ENCODE assay signal across 9 cellular contexts in the genomic region with DNA sequence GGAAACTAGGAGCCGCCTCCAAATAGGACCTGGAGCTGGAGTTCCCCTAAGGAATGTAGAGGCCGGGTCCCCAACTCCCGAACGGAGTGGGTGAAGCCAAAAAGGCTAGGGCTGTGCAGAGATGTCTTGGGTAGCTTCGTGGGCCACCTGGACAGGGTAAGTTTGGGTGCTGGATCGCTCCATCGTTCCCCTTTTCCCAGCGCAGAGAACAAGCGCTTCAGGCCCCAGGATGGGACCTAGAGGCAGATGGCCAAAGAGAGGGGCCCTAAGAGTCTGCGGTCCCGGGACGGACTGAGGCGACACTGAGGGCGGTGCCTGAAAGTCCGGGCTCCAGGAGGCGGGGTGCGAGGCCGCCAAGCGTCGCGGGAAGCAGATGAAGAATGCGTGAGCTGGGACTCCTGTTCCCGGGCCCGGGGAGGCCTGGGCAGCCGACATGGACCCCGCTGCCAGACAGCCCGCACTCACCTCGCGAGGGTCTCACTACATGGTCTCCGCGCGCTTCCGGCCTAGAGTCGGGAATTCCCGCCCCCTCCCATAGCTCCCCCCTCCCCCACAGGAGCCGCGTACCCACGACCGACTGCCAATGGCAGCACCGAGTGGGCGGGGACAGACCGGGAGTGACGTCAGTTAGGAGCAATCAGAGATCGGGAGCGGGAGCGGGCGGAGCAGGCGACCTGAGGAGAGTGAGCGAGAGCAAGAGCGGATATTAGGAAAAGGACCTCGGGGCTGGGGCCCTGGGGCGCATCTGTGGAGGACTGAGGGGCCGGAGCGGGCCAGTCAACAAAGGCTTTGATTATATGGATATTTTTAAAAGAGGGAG. TPM values are rescaled to one million over a fixed set of nuclear protein-coding genes. Genes with fewer than 3 reads are reported as not detected.
DNase-seq lines count a peak whose midpoint lies in the region; ATAC-seq, FAIRE-seq and TF ChIP-seq lines count a peak whose summit lies in the region.
"Had no signal": no experiment of that assay in that cellular context is flagged by ENCODE, and none has a peak within 500 bp of the region (broad histone marks: within the 10 kb centered on the region; RNA-seq: fewer than 3 reads in every experiment).

A gene with protein sequence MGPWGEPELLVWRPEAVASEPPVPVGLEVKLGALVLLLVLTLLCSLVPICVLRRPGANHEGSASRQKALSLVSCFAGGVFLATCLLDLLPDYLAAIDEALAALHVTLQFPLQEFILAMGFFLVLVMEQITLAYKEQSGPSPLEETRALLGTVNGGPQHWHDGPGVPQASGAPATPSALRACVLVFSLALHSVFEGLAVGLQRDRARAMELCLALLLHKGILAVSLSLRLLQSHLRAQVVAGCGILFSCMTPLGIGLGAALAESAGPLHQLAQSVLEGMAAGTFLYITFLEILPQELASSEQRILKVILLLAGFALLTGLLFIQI (minus strand): TSS at position 508 of the 820 bp plus-strand sequence. CDS start 822 bp downstream, outside the sequence.

- no peaks in the 10 kb centered on the region for H4K20me1 ChIP-seq in HepG2 (ENCODE audit: insufficient read depth, low read length)

- peak within 1 kb of the TSS; percentile 89 for H3K9ac ChIP-seq in HepG2 (ENCODE audit: insufficient read depth, low read depth, low read length)

- H3K36me3 ChIP-seq in BJ (ENCODE audit: control insufficient read depth, insufficient read depth, low read length) (peaks cover 14% of the 10 kb centered on the region), HepG2 (replicated peaks in 1 of 2; ENCODE audit: control insufficient read depth in 1 of 2, insufficient read depth in 2 of 2, low read length in 2 of 2) (peaks cover 0 to 13% of the 10 kb centered on the region in 2 experiments; a peak in 1 of 5 replicates)

- peak; percentile 77 to 83 for TF ChIP-seq POLR2A in HepG2 (IDR thresholded peaks at IDR 0.05; ENCODE audit: insufficient read depth in 1 of 2, low read depth in 2 of 2, low read length in 2 of 2)

- WGBS in HepG2 (ENCODE audit: low lambda C conversion rate) = 0% methylated on average over 23 of the region's 54 CpGs

- peak within 1 kb of the TSS; percentile 70 for H3K4me3 Mint-ChIP-seq in dendritic cell treated with granulocyte-macrophage colony-stimulating factor and Interleukin-4, amounts not matched to agents 40 ng/mL and 50 ng/mL, for 4 days

- no peaks in the 10 kb centered on the region for H3K27me3 Mint-ChIP-seq in dendritic cell treated with granulocyte-macrophage colony-stimulating factor and Interleukin-4, amounts not matched to agents 40 ng/mL and 50 ng/mL, for 4 days

- peak within 1 kb of the TSS; percentile 77 for H3K27ac Mint-ChIP-seq in dendritic cell treated with granulocyte-macrophage colony-stimulating factor and Interleukin-4, amounts not matched to agents 40 ng/mL and 50 ng/mL, for 4 days

- H3K4me2 ChIP-seq in HepG2 (ENCODE audit: low read depth, low read length) = peak within 1 kb of the TSS; percentile 98

- TSS peak; percentile 48 for BruUV-seq in HepG2 (replicated peaks; lab: Mats Ljungman, UMichigan)

- in situ Hi-C loops in HepG2 (cut with HindIII; ENCODE audit: extremely low pct_ligation_motif_present, low pct_unique_long_range_greater_than_20kb) = no loop called here

- POLR2A ChIA-PET in BJ (lab: Charles Lee) = interaction anchor here (0.8 to 1.4 kb wide), 3 partner anchors 14 to 40 kb away, joined by 5 to 6 read pairs (median 6); a partner anchor contains a TSS
- POLR2A ChIA-PET in HepG2 (lab: Yijun Ruan, JAX) = interaction anchor here (0.8 to 10.0 kb wide), 11 partner anchors 10 to 292 kb away, joined by 3 to 209 read pairs (median 16); a partner anchor contains a TSS

- H2AFZ ChIP-seq in HepG2 (ENCODE audit: low read length) = no peak within 1 kb of the TSS

- H3K27ac ChIP-seq in HL-60 (replicated peaks) (peak within 1 kb of the TSS; percentile 79), HepG2 (ENCODE audit: extremely low read length, insufficient read depth, low read length) (peak within 1 kb of the TSS; percentile 79)

- H3K4me1 ChIP-seq in HepG2 (ENCODE audit: insufficient read depth, low read length) = peaks cover 45% of the 10 kb centered on the region

- peak; percentile 15; the same call in 1 of the 2 replicates for TF ChIP-seq RAD21 in HepG2 (CRISPR knock-in tag; IDR thresholded peaks at IDR 0.05)

- ATAC-seq in GM19328 (IDR thresholded peaks at IDR 0.05; ENCODE audit: unreplicated experiment) (peak; percentile 37), HepG2 (peak; percentile 69)

- peaks cover 72% of the 10 kb centered on the region for H3K4me1 Mint-ChIP-seq in dendritic cell treated with granulocyte-macrophage colony-stimulating factor and Interleukin-4, amounts not matched to agents 40 ng/mL and 50 ng/mL, for 4 days (ENCODE audit: low read depth)

- H3K9me3 Mint-ChIP-seq in dendritic cell treated with granulocyte-macrophage colony-stimulating factor and Interleukin-4, amounts not matched to agents 40 ng/mL and 50 ng/mL, for 4 days = no peaks in the 10 kb centered on the region

- DNase-seq in BJ (ENCODE audit: low read depth) (peak; percentile 87), HL-60 (ENCODE audit: low read depth in 1 of 2, low spot score in 1 of 2) (peak; percentile 96 to 99), NCI-H82 treated with DMSO at 0.1 percent for 48 hours (lab: John Stamatoyannopoulos, UW; ENCODE audit: unreplicated experiment) (peak; percentile 100), HepG2 (ENCODE audit: low spot score) (peak; percentile 93)
- peak; percentile 91 to 94 for DNase-seq in activated CD4-positive, alpha-beta T cell treated with anti-CD3 and anti-CD28 coated beads, Interleukin-2, amount 50 U/mL, for 4 hours
- peak; percentile 93 to 97 for DNase-seq in stimulated activated CD4-positive, alpha-beta T cell treated with anti-CD3 and anti-CD28 coated beads, Interleukin-2, amount 100 ng/mL, for 48 hours

- CTCF ChIA-PET in BJ (lab: Yijun Ruan, JAX) (interaction anchor here (0.9 to 4.8 kb wide), 7 partner anchors 10 to 134 kb away, joined by 3 to 32 read pairs (median 5); a partner anchor contains a TSS), HepG2 (lab: Yijun Ruan, JAX; ENCODE audit: low intra/inter-chr PET ratio, low total read pairs) (no interaction called here)

- FAIRE-seq in HepG2 (lab: Jason Lieb, UNC) = peak; percentile 71
- FAIRE-seq: endometrium had no signal

- H3K36me3 Mint-ChIP-seq in dendritic cell treated with granulocyte-macrophage colony-stimulating factor and Interleukin-4, amounts not matched to agents 40 ng/mL and 50 ng/mL, for 4 days (ENCODE audit: low read depth) = peaks cover 63% of the 10 kb centered on the region

- H3K27me3 ChIP-seq in BJ (ENCODE audit: control insufficient read depth, insufficient read depth, low read length) (no peaks in the 10 kb centered on the region), HL-60 (ENCODE audit: insufficient read depth, poor library complexity, severe bottlenecking) (no peaks in the 10 kb centered on the region), HepG2 (ENCODE audit: control insufficient read depth in 1 of 2, insufficient read depth in 2 of 2, low read length in 2 of 2) (no peaks in the 10 kb centered on the region; a peak in 1 of 5 replicates)

- peaks cover 27% of the 10 kb centered on the region for H3K79me2 ChIP-seq in HepG2 (ENCODE audit: insufficient read depth, low read length)

- TF ChIP-seq CTCF in BJ (IDR thresholded peaks at IDR 0.05; ENCODE audit: insufficient read depth, low read depth, low read length) = no peak
- no peak for TF ChIP-seq CTCF in HL-60 (IDR thresholded peaks at IDR 0.05; ENCODE audit: insufficient read depth, low read length)
- TF ChIP-seq CTCF in HepG2 (CRISPR knock-in tag; IDR thresholded peaks at IDR 0.05) = no peak; the same call in 1 of the 2 replicates

- TF ChIP-seq EP300 in HepG2 (IDR thresholded peaks at IDR 0.05; ENCODE audit: low read depth in 2 of 2, low read length in 2 of 2) (no peak), HepG2 (CRISPR knock-in tag; IDR thresholded peaks at IDR 0.05; ENCODE audit: borderline replicate concordance) (no peak)

- H3K4me3 ChIP-seq in BJ (ENCODE audit: low read depth, low read length) = peak within 1 kb of the TSS; percentile 87
- peak within 1 kb of the TSS; percentile 64 for H3K4me3 ChIP-seq in HL-60 (replicated peaks; ENCODE audit: insufficient read depth, low read length)
- H3K4me3 ChIP-seq in HepG2 (replicated peaks in 1 of 3; ENCODE audit: insufficient read depth in 1 of 3, low read depth in 2 of 3, low read length in 3 of 3) = peak within 1 kb of the TSS; percentile 85 to 92 (median 90)

- no peaks in the 10 kb centered on the region for H3K9me3 ChIP-seq in HepG2 (ENCODE audit: low read length)

- intact Hi-C loops in dendritic cell treated with granulocyte-macrophage colony-stimulating factor and Interleukin-4, amounts not matched to agents 40 ng/mL and 50 ng/mL, for 4 days (cut with micrococcal nuclease) = loop anchor here (1.0 kb wide), 1 partner anchor 17 kb away; a partner anchor contains a TSS
- intact Hi-C loops in HepG2 (cut with micrococcal nuclease; ENCODE audit: unreplicated experiment) = no loop called here

TF ChIP-seq in HepG2, 621 proteins besides CTCF, POLR2A, EP300 and RAD21 (continues in another document):
- no peak; the same call in 1 of the 2 replicates for TF ChIP-seq ZNF747 (CRISPR knock-in tag; IDR thresholded peaks at IDR 0.05; ENCODE audit: borderline replicate concordance)

RNA-seq across cellular contexts. Expression of the gene that starts here (rescaled TPM):
- polyA plus RNA-seq in BJ (2011; rRNA removed) (97.6 and 121 TPM in 2 replicates), HepG2 (2011; rRNA removed) (71.2 and 80.5 TPM in 2 replicates)
- 47.4 and 67.6 TPM in 2 replicates for polyA minus RNA-seq in BJ (2011; rRNA and poly(A)+ RNA removed)
- 47.5 and 78.4 TPM in 2 replicates for total RNA-seq in HepG2 (2016; rRNA removed; fragmentation: Illumina TruSeq; extraction: Trizol)
- 18.4 and 21.0 TPM in 2 replicates for total RNA-seq in HepG2 (2016; cell fraction: cytosol; rRNA removed; fragmentation: Illumina TruSeq; extraction: Trizol; ENCODE audit: low read depth)
- 44.8 and 83.0 TPM in 2 replicates for total RNA-seq in HepG2 (2016; cell fraction: insoluble cytoplasmic fraction; rRNA removed; fragmentation: Illumina TruSeq; extraction: Trizol)
- total RNA-seq in HepG2 (2016; cell fraction: membrane; rRNA removed; fragmentation: Illumina TruSeq; extraction: Trizol) = 48.8 and 53.3 TPM in 2 replicates
- 62.5 and 68.3 TPM in 2 replicates for total RNA-seq in HepG2 (2016; cell fraction: nucleus; rRNA removed; fragmentation: Illumina TruSeq; extraction: Trizol)
- 85.8 and 89.3 TPM in 2 replicates for polyA plus RNA-seq in HepG2 (2011; cell fraction: cytosol; rRNA removed)
- polyA plus RNA-seq in HepG2 (2011; cell fraction: nucleus; rRNA removed) = 45.4 and 53.1 TPM in 2 replicates
- 45.9 and 65.4 TPM in 2 replicates for polyA plus RNA-seq in HepG2 (2012)
- 17.5 and 20.5 TPM in 2 replicates for polyA plus RNA-seq in HepG2 (2016; cell fraction: cytosol; fragmentation: Illumina TruSeq; extraction: Trizol; ENCODE audit: low read depth)
- polyA plus RNA-seq in HepG2 (2016; cell fraction: insoluble cytoplasmic fraction; fragmentation: Illumina TruSeq; extraction: Trizol; ENCODE audit: low read depth) = 42.6 and 45.0 TPM in 2 replicates
- 36.5 and 40.5 TPM in 2 replicates for polyA plus RNA-seq in HepG2 (2016; cell fraction: membrane; fragmentation: Illumina TruSeq; extraction: Trizol; ENCODE audit: low read depth)
- polyA plus RNA-seq in HepG2 (2016; cell fraction: nucleus; fragmentation: Illumina TruSeq; extraction: Trizol; ENCODE audit: insufficient read depth, low read depth) = 87.4 and 101 TPM in 2 replicates
- polyA minus RNA-seq in HepG2 (2011; rRNA and poly(A)+ RNA removed; ENCODE audit: low replicate concordance) = 112 and 159 TPM in 2 replicates
- polyA minus RNA-seq in HepG2 (2011; cell fraction: cytosol; rRNA and poly(A)+ RNA removed) = 38.9 and 39.9 TPM in 2 replicates
- 14.5 and 19.6 TPM in 2 replicates for polyA minus RNA-seq in HepG2 (2011; cell fraction: nucleus; rRNA and poly(A)+ RNA removed)

Comparison
In these comparisons a context has a peak if more than half of its experiments do, and no peak if none do; other contexts are left out.
1. Peak in every context shown above with its lines: DNase-seq, ATAC-seq, H3K4me3 ChIP-seq and H3K27ac ChIP-seq.